13 cellular contexts compared by ENCODE assay signal in the genomic region with DNA sequence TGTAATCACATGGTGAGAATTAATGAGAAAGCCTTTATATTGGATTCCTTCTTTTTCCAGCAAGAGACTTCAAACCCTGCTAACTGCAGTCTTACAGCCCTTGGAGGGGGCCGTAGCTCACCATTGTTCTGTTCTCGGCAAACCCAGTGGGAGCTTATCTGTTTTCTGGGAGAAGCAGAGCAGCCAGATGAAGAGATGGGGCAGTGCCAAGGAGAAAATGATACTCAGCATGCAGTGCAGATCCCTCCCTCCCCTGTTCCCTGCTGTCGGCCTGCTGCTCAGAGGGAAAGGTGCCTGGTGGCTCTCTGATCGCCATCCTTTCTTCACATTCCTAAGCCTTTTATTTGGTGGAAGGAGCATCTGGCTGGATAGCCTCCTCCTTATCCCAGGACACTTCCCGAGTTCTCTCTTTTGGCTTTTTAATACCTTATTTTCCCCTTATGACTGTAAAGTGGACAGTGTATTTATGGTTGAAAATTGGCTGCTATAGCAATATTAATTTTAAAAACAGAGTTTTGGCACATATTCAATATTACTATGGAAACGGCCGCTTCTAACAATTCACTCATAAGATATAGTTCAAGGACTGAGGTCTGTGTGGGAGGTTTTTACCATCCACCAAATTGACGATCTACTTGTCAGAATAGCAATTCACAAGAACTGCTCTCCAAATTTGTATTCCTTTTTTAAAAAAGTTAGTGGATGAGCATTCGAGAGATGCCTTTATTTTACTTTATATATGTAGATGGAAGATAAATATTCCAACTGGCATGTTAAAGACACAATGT.
DNase-seq lines count a peak whose midpoint lies in the region; ATAC-seq and TF ChIP-seq lines count a peak whose summit lies in the region.
"Had no signal": no experiment of that assay in that cellular context is flagged by ENCODE, and none has a peak within 500 bp of the region (broad histone marks: within the 10 kb centered on the region; RNA-seq: fewer than 3 reads in every experiment).

No MANE protein-coding gene starts in this region.

- H3K27ac ChIP-seq in mammary epithelial cell (ENCODE audit: insufficient read depth, low read depth, low read length): no peak overlapping the region
- H3K27ac ChIP-seq: parathyroid adenoma had no signal

- peak; percentile 64 for DNase-seq in Ammon's horn (ENCODE audit: low spot score)
- peak; percentile 44 for DNase-seq in NCI-H1092 (lab: John Stamatoyannopoulos, UW)
- peak; percentile 6 for DNase-seq in astrocyte of the cerebellum (ENCODE audit: low read depth)
- peak; percentile 60 for DNase-seq in iPS-NIHi7 (ENCODE audit: extremely low spot score)
- DNase-seq in mammary epithelial cell: no peak
- DNase-seq in middle frontal gyrus (ENCODE audit: extremely low spot score, low spot score): no peak
- no peak for DNase-seq in GM10266 (ENCODE audit: extremely low spot score)
- DNase-seq: Karpas-422, midbrain, NCI-H1930 had no signal

- TF ChIP-seq CTCF in astrocyte of the cerebellum (IDR thresholded peaks at IDR 0.05; ENCODE audit: low read depth, low read length, missing control alignments) (no peak), mammary epithelial cell (conservative IDR thresholded peaks at IDR 0.05 in 1 of 2, IDR thresholded peaks at IDR 0.05 in 1 of 2; ENCODE audit: extremely low read depth in 1 of 2, insufficient read depth in 1 of 2, low read depth in 1 of 2, low read length in 2 of 2) (no peak), GM10266 (IDR thresholded peaks at IDR 0.05; ENCODE audit: control insufficient read depth, insufficient read depth, low read depth, missing control alignments) (no peak)

- no peak overlapping the region for H3K4me2 ChIP-seq in mammary epithelial cell (ENCODE audit: insufficient read depth, low read depth, low read length)

- 39% methylated on average over 9 of the region's 9 CpGs for WGBS in mammary epithelial cell (ENCODE audit: low coverage, missing lambda C conversion rate)

- dilution Hi-C loops in mammary epithelial cell (cut with HindIII; ENCODE audit: low sequenced_read_pairs): no loop called here

- H3K4me1 ChIP-seq in mammary epithelial cell (ENCODE audit: insufficient read depth, low read length): no peaks in the 10 kb centered on the region
- H3K4me1 ChIP-seq: parathyroid adenoma had no signal

- no peaks in the 10 kb centered on the region for H3K36me3 ChIP-seq in mammary epithelial cell (ENCODE audit: insufficient read depth, low read length)

- H2AFZ ChIP-seq in mammary epithelial cell (ENCODE audit: low read depth, low read length): no peak overlapping the region
- H2AFZ ChIP-seq: parathyroid adenoma had no signal

- in situ Hi-C loops in astrocyte of the cerebellum (cut with HindIII; ENCODE audit: low sequenced_read_pairs): no loop called here
- in situ Hi-C loops in mammary epithelial cell (cut with MboI; ENCODE audit: low sequenced_read_pairs in 2 of 2): no loop called here

- H3K9me3 ChIP-seq in mammary epithelial cell (replicated peaks; ENCODE audit: insufficient read depth, low read length): no peaks in the 10 kb centered on the region

- H3K79me2 ChIP-seq in mammary epithelial cell (ENCODE audit: insufficient read depth, low read length): no peaks in the 10 kb centered on the region
- H3K79me2 ChIP-seq: parathyroid adenoma had no signal

- intact Hi-C loops in mammary epithelial cell (cut with micrococcal nuclease): no loop called here

- CTCF ChIA-PET in mammary epithelial cell (lab: Charles Lee; ENCODE audit: low non-redundant PET): no interaction called here

- no peak for ATAC-seq in GM21576 (IDR thresholded peaks at IDR 0.05; ENCODE audit: unreplicated experiment)
- ATAC-seq: activated naive CD4-positive, alpha-beta T cell treated with anti-CD3 and anti-CD28 coated beads, Interleukin-2, amount 50 U/mL, for 72 hours had no signal

- H4K20me1 ChIP-seq in mammary epithelial cell (ENCODE audit: insufficient read depth, low read length): no peaks in the 10 kb centered on the region

- H3K4me3 ChIP-seq in astrocyte of the cerebellum (ENCODE audit: low read depth, low read length) (no peak overlapping the region), mammary epithelial cell (replicated peaks in 1 of 3; ENCODE audit: insufficient read depth in 1 of 3, low read depth in 2 of 3, low read length in 3 of 3) (no peak overlapping the region)

- no peaks in the 10 kb centered on the region for H3K27me3 ChIP-seq in mammary epithelial cell (ENCODE audit: insufficient read depth, low read length)

- no TSS peak for BruUV-seq in mammary epithelial cell (replicated peaks; lab: Mats Ljungman, UMichigan)

- H3K9ac ChIP-seq in mammary epithelial cell (ENCODE audit: insufficient read depth, low read length): no peak overlapping the region
- H3K9ac ChIP-seq: parathyroid adenoma had no signal

Comparison
In these comparisons a context has a peak if more than half of its experiments do, and no peak if none do; other contexts are left out.
1. DNase-seq: peak in Ammon's horn (single experiment), NCI-H1092 (single experiment), astrocyte of the cerebellum (single experiment) and iPS-NIHi7 (single experiment); none in mammary epithelial cell (single experiment), middle frontal gyrus (single experiment) and GM10266 (single experiment).